Comparison of ENCODE assay signal across 3 cellular contexts in genomic region chr3:127139601-127140500, GRCh38.
TF ChIP-seq lines count a peak whose summit lies in the region.

No MANE protein-coding gene starts in this region.

TF ChIP-seq in SK-N-SH, 30 proteins besides CTCF, POLR2A, EP300 and RAD21:
- TF ChIP-seq USF2 (IDR thresholded peaks at IDR 0.05; ENCODE audit: borderline replicate concordance, low read depth, low read length) (no peak), ELF1 (IDR thresholded peaks at IDR 0.05) (no peak), REST (IDR thresholded peaks at IDR 0.05; ENCODE audit: low read depth, low read length) (no peak), TCF12 (IDR thresholded peaks at IDR 0.05) (no peak), RCOR1 (IDR thresholded peaks at IDR 0.05; ENCODE audit: low read length) (no peak), SMC3 (IDR thresholded peaks at IDR 0.05; ENCODE audit: low read depth, low read length) (no peak), MEF2A (IDR thresholded peaks at IDR 0.05; ENCODE audit: borderline replicate concordance, low read depth) (no peak)

TF ChIP-seq in SK-N-SH treated with all-trans-retinoic acid at 6 μM for 48 hours, 23 proteins besides CTCF, POLR2A, EP300 and RAD21:
- no peak for TF ChIP-seq ZC3H10 (CRISPR knock-in tag; IDR thresholded peaks at IDR 0.05)
- TF ChIP-seq ZFP30 (CRISPR knock-in tag; IDR thresholded peaks at IDR 0.05) = no peak
- TF ChIP-seq ESRRG (CRISPR knock-in tag; IDR thresholded peaks at IDR 0.05) = no peak
- no peak for TF ChIP-seq GLIS3 (CRISPR knock-in tag; IDR thresholded peaks at IDR 0.05)
- no peak for TF ChIP-seq BACH2 (CRISPR knock-in tag; IDR thresholded peaks at IDR 0.05; ENCODE audit: borderline replicate concordance)
- TF ChIP-seq TSHZ2 (CRISPR knock-in tag; IDR thresholded peaks at IDR 0.05) = no peak
- no peak for TF ChIP-seq TOX (CRISPR knock-in tag; IDR thresholded peaks at IDR 0.05; ENCODE audit: borderline replicate concordance)
- no peak for TF ChIP-seq ZFP3 (CRISPR knock-in tag; IDR thresholded peaks at IDR 0.05)
- TF ChIP-seq PATZ1 (CRISPR knock-in tag; IDR thresholded peaks at IDR 0.05; ENCODE audit: borderline replicate concordance) = no peak
- TF ChIP-seq OSR1 (CRISPR knock-in tag; IDR thresholded peaks at IDR 0.05) = no peak
- no peak for TF ChIP-seq TCF4 (CRISPR knock-in tag; IDR thresholded peaks at IDR 0.05; ENCODE audit: borderline replicate concordance)
- TF ChIP-seq CSRNP3 (CRISPR knock-in tag; IDR thresholded peaks at IDR 0.05) = no peak
- no peak for TF ChIP-seq CREB5 (CRISPR knock-in tag; IDR thresholded peaks at IDR 0.05; ENCODE audit: low read depth)
- TF ChIP-seq SNAI2 (CRISPR knock-in tag; IDR thresholded peaks at IDR 0.05) = no peak
- no peak for TF ChIP-seq ZNF565 (CRISPR knock-in tag; conservative IDR thresholded peaks at IDR 0.05; ENCODE audit: low read depth)
TF ChIP-seq in SK-N-SH treated with all-trans-retinoic acid at 6 μM for 48 hours: peak in this region for 0.

TF ChIP-seq in H1, 55 proteins besides CTCF, POLR2A, EP300 and RAD21:
- no peak for TF ChIP-seq ZNF274 (IDR thresholded peaks at IDR 0.05; ENCODE audit: borderline replicate concordance, extremely low read depth, low read length)
